11 cellular contexts compared by ENCODE assay signal in the genomic region with DNA sequence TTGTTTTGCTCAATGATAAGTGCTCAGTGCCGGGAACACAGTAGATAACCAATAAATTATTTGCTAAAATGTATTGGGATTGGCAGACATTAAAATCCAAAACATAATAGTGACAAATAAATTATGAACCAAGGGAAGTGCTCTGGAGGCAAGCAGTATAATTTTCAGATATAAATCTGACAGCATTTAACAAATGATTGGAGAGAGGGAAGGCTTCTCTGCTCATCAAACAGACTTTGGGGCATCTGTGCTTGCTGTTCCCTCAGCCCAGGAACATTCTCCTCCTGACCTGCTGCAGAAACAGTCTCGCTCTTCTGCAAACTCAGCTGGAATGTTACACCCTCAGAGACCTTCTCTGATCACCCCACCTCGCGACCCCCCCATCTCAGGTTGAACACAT. TPM values are rescaled to one million over a fixed set of nuclear protein-coding genes. Genes with fewer than 3 reads are reported as not detected.
DNase-seq lines count a peak whose midpoint lies in the region; ATAC-seq and TF ChIP-seq lines count a peak whose summit lies in the region.
"Had no signal": no experiment of that assay in that cellular context is flagged by ENCODE, and none has a peak within 500 bp of the region (broad histone marks: within the 10 kb centered on the region; RNA-seq: fewer than 3 reads in every experiment).

No MANE protein-coding gene starts in this region.

- no peaks in the 10 kb centered on the region for H3K36me3 Mint-ChIP-seq in IgD-negative memory B cell
- H3K36me3 Mint-ChIP-seq in brain, result peaks cover 32% of the 10 kb centered on the region
- H3K36me3 Mint-ChIP-seq in mesothelial cell of epicardium, result peaks cover 6% of the 10 kb centered on the region

- peak overlapping the region; percentile 81 to 99 (median 95) for H3K4me2 ChIP-seq in BLaER1 treated with 17β-estradiol and CSF1 and Interleukin-3, amounts not matched to agents 10 nM and 100 nM

- no peak for TF ChIP-seq CTCF in brain (conservative IDR thresholded peaks at IDR 0.05)
- no peak for TF ChIP-seq CTCF in mesothelial cell of epicardium (IDR thresholded peaks at IDR 0.05; ENCODE audit: unreplicated experiment)

- no peak for ATAC-seq in GM21576 (IDR thresholded peaks at IDR 0.05; ENCODE audit: unreplicated experiment)

- H4K20me1 ChIP-seq in BLaER1 treated with 17β-estradiol and CSF1 and Interleukin-3, amounts not matched to agents 10 nM and 100 nM, result peaks cover 26 to 54% (median 42%) of the 10 kb centered on the region in 11 experiments; a peak in 19 of 22 replicates

- no peaks in the 10 kb centered on the region for H3K27me3 Mint-ChIP-seq in IgD-negative memory B cell
- H3K27me3 Mint-ChIP-seq in brain, result peaks cover 9% of the 10 kb centered on the region
- H3K27me3 Mint-ChIP-seq in mesothelial cell of epicardium (ENCODE audit: low read depth), result no peaks in the 10 kb centered on the region

- peaks cover 22 to 32% (median 25%) of the 10 kb centered on the region in 11 experiments for H3K36me3 ChIP-seq in BLaER1 treated with 17β-estradiol and CSF1 and Interleukin-3, amounts not matched to agents 10 nM and 100 nM

- no peak for DNase-seq in mesothelial cell of epicardium (ENCODE audit: low spot score in 2 of 2, unreplicated experiment in 2 of 2)
- no peak for DNase-seq in AG08396 (ENCODE audit: low spot score)
- no peak for DNase-seq in medulla oblongata (ENCODE audit: extremely low spot score)
- no peak for DNase-seq in NCI-H2107 (lab: John Stamatoyannopoulos, UW)
- DNase-seq: DMS79 treated with DMSO at 0.1 percent for 48 hours; NK-92 treated with Interleukin-12 subunit alpha and Interleukin-12 subunit beta, amount 100 ng/mL, for 24 hours; testis had no signal

- no peak overlapping the region for H3K27ac ChIP-seq in BLaER1 treated with 17β-estradiol and CSF1 and Interleukin-3, amounts not matched to agents 10 nM and 100 nM

- H3K4me3 Mint-ChIP-seq in IgD-negative memory B cell (peak overlapping the region in 3 of 4 donors; percentile 67 to 83 (median 79)), brain (peak overlapping the region; percentile 98 to 100 (median 99)), mesothelial cell of epicardium (peak overlapping the region; percentile 100)

- H3K9me3 ChIP-seq in BLaER1 treated with 17β-estradiol and CSF1 and Interleukin-3, amounts not matched to agents 10 nM and 100 nM (replicated peaks in 1 of 11), result no peaks in the 10 kb centered on the region
- H3K9me3 ChIP-seq: testis had no signal

- peak overlapping the region in 1 of 3 donors; percentile 41 for H3K27ac Mint-ChIP-seq in IgD-negative memory B cell
- H3K27ac Mint-ChIP-seq in brain, result peak overlapping the region in 3 of 5 experiments; percentile 64 to 79 (median 70)
- H3K27ac Mint-ChIP-seq in mesothelial cell of epicardium, result peak overlapping the region; percentile 57

- H3K4me1 ChIP-seq in BLaER1 treated with 17β-estradiol and CSF1 and Interleukin-3, amounts not matched to agents 10 nM and 100 nM, result peaks cover 28 to 48% (median 37%) of the 10 kb centered on the region in 10 experiments

- peaks cover 23 to 43% (median 40%) of the 10 kb centered on the region in 3 donors for H3K4me1 Mint-ChIP-seq in IgD-negative memory B cell
- H3K4me1 Mint-ChIP-seq in brain, result peaks cover 76% of the 10 kb centered on the region
- peaks cover 59% of the 10 kb centered on the region for H3K4me1 Mint-ChIP-seq in mesothelial cell of epicardium

- H3K4me3 ChIP-seq in BLaER1 treated with 17β-estradiol and CSF1 and Interleukin-3, amounts not matched to agents 10 nM and 100 nM, result no peak overlapping the region; a peak in 1 of 20 replicates
- H3K4me3 ChIP-seq: testis had no signal

- peak overlapping the region in 1 of 11 experiments; percentile 33; a peak in 1 of 22 replicates for H3K9ac ChIP-seq in BLaER1 treated with 17β-estradiol and CSF1 and Interleukin-3, amounts not matched to agents 10 nM and 100 nM

- H3K9me3 Mint-ChIP-seq in IgD-negative memory B cell, result no peaks in the 10 kb centered on the region
- H3K9me3 Mint-ChIP-seq in brain, result no peaks in the 10 kb centered on the region
- H3K9me3 Mint-ChIP-seq in mesothelial cell of epicardium, result no peaks in the 10 kb centered on the region

- no peaks in the 10 kb centered on the region for H3K27me3 ChIP-seq in BLaER1 treated with 17β-estradiol and CSF1 and Interleukin-3, amounts not matched to agents 10 nM and 100 nM
- H3K27me3 ChIP-seq: testis had no signal

RNA-seq across cellular contexts. Expression of a gene that starts 2.2 kb away (rescaled TPM):
- polyA plus RNA-seq in IgD-negative memory B cell (67.2 TPM), brain (ENCODE audit: insufficient read depth, low read depth, low replicate concordance) (29.0 TPM)
- 223 to 228 TPM (median 224 TPM) in 3 replicates for total RNA-seq in mesothelial cell of epicardium
